ENCODE assay signal across 34 cellular contexts in the genomic region with DNA sequence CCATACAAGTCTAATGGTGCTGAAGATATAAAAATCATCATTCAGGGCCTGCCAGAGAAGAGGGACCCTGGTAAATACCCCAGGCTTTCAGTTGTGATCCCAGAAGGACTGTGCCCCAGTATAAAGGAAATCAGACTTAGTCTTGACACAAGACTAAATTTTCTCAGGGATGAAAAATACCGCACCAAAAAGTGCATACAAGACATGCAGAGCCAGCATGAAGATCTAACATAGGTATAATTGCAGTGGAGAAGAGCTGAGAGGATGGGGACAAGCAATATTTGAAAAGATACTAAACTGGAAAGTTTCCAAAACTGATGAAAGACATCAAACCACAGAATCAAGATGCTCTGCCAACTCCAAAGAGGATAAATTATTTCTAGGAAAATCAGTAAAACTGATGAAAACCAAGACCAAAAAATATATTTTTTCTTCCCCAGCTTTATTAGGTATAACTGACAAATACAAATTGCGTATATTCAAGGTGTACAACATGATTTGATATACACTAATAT.
"Had no signal": no experiment of that assay in that cellular context is flagged by ENCODE, and none has a peak within 500 bp of the region (broad histone marks: within the 10 kb centered on the region; RNA-seq: fewer than 3 reads in every experiment).

No MANE protein-coding gene starts in this region.

- H3K27me3 ChIP-seq: MG63 had no signal

- H3K36me3 ChIP-seq: MG63 had no signal

- DNase-seq: Karpas-422, Kasumi-1, MG63, MM.1S, MV-4-11, NCI-H1048, NCI-H1092, NCI-H1092 treated with DMSO at 0.1 percent for 48 hours, NCI-H1105, NCI-H1105 treated with DMSO at 0.1 percent for 48 hours, NCI-H1417, NCI-H1417 treated with DMSO at 0.1 percent for 48 hours, NCI-H1436, NCI-H1436 treated with DMSO at 0.1 percent for 48 hours, NCI-H146, NCI-H1694, NCI-H1694 treated with DMSO at 0.1 percent for 48 hours, NCI-H187, NCI-H187 treated with DMSO at 0.1 percent for 48 hours, NCI-H1930, NCI-H2029, NCI-H2029 treated with DMSO at 0.1 percent for 48 hours, NCI-H2081, NCI-H2081 treated with DMSO at 0.1 percent for 48 hours, NCI-H2107, NCI-H2171, NCI-H2171 treated with DMSO at 0.1 percent for 48 hours, NCI-H2227 treated with DMSO at 0.1 percent for 48 hours, NCI-H226, NCI-H345, NCI-H446, NCI-H446 treated with DMSO at 0.1 percent for 48 hours, NCI-H510A, NCI-H510A treated with DMSO at 0.1 percent for 48 hours had no signal

- H3K4me3 ChIP-seq: MG63 had no signal
